In the genomic region with DNA sequence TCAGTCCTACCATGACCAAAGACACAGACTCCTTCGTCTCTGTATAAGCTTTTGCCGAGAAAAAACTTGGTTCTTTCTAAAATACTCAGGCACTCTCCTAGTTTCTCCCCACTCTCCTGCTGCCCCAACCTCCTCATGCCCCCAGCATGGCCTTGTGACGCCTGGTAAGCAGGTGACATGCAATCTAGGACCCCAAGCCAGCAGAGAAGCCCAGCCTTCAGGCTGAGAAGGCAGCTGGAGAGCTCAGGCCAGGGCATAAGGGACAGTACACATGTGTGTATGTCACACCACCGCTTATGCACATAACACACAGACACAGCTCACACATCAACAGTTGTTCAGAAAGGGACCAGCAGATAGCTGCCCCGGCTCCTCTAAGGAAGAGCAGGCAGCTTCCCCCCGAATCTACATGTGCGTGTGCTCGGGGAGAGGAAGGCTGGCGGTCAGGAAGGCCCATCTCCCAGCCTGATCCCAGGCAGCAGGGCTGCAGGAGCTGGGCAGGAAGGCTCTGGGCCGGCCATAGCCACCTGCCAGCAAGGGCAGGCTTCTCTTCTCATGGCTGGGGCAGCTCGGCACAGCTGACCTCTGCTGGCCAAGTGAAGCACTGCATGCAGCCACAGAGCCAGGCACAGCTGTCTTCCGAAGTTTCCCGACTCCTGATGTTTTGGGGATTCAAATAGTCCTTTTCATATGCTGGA, we compare ENCODE assay signal across 8 cellular contexts. TPM values are rescaled to one million over a fixed set of nuclear protein-coding genes. Genes with fewer than 3 reads are reported as not detected.
DNase-seq lines count a peak whose midpoint lies in the region; ATAC-seq and TF ChIP-seq lines count a peak whose summit lies in the region.

No MANE protein-coding gene starts in this region.

- intact Hi-C loops in CD4-positive, alpha-beta memory T cell (cut with micrococcal nuclease) = loop anchor here (1.0 to 2.0 kb wide), 2 partner anchors 74 to 217 kb away; a partner anchor contains a TSS
- intact Hi-C loops in right cardiac atrium (cut with DNase I) = loop anchor here in 2 of 4 donors (10.0 kb wide), 2 partner anchors 320 to 350 kb away; no protein-coding TSS in a partner anchor
- intact Hi-C loops in sigmoid colon (cut with DNase I) = loop anchor here (1.0 to 5.0 kb wide), 2 partner anchors 73 to 324 kb away; a partner anchor contains a TSS

- 58% methylated on average over 13 of the region's 13 CpGs for whole genome bisulfite sequencing in right cardiac atrium
- 59 to 69% methylated on average over 13 of the region's 13 CpGs for WGBS in sigmoid colon, 2 donors

- no peaks in the 10 kb centered on the region for H3K9me3 ChIP-seq in CD4-positive, alpha-beta memory T cell (ENCODE audit: control insufficient read depth in 1 of 2, low read length in 2 of 2)
- H3K9me3 ChIP-seq in MG63 = no peaks in the 10 kb centered on the region
- no peaks in the 10 kb centered on the region for H3K9me3 ChIP-seq in right cardiac atrium (ENCODE audit: control insufficient read depth, low read length)
- H3K9me3 ChIP-seq in sigmoid colon = no peaks in the 10 kb centered on the region

- peaks cover 10% of the 10 kb centered on the region for H3K4me1 ChIP-seq in CD4-positive, alpha-beta memory T cell (ENCODE audit: insufficient read depth, low read length)
- H3K4me1 ChIP-seq in right cardiac atrium (ENCODE audit: control insufficient read depth, insufficient read depth, low read length) = no peaks in the 10 kb centered on the region
- H3K4me1 ChIP-seq in sigmoid colon = no peaks in the 10 kb centered on the region

- TF ChIP-seq POLR2A in sigmoid colon (IDR thresholded peaks at IDR 0.05) = no peak

- peaks cover 41 to 59% of the 10 kb centered on the region in 2 donors for H3K36me3 Mint-ChIP-seq in CD4-positive, alpha-beta memory T cell

- peak; percentile 50 to 67 (median 58) for DNase-seq in CD4-positive, alpha-beta memory T cell
- DNase-seq in MG63 (peak; percentile 52), T-helper 22 cell (ENCODE audit: low read depth) (peak; percentile 24), right cardiac atrium (peak; percentile 69 to 89 (median 87)), sigmoid colon (peak; percentile 79)

- no peak overlapping the region for H3K27ac ChIP-seq in CD4-positive, alpha-beta memory T cell (ENCODE audit: low read depth, low read length)
- H3K27ac ChIP-seq in angular gyrus (ENCODE audit: low read depth, low read length) (peak overlapping the region; percentile 66), right cardiac atrium (ENCODE audit: low read length) (peak overlapping the region; percentile 25), sigmoid colon (peak overlapping the region in 1 of 4 donors; percentile 35)

- H3K4me1 Mint-ChIP-seq in CD4-positive, alpha-beta memory T cell = peaks cover 1 to 11% (median 7%) of the 10 kb centered on the region in 4 donors

- peaks cover 44% of the 10 kb centered on the region for H3K36me3 ChIP-seq in CD4-positive, alpha-beta memory T cell (ENCODE audit: insufficient read depth, low read length)
- peaks cover 62% of the 10 kb centered on the region for H3K36me3 ChIP-seq in MG63
- peaks cover 27 to 65% (median 43%) of the 10 kb centered on the region in 4 donors for H3K36me3 ChIP-seq in sigmoid colon

- TF ChIP-seq EP300 in sigmoid colon (IDR thresholded peaks at IDR 0.05) = no peak

- H3K4me3 Mint-ChIP-seq in CD4-positive, alpha-beta memory T cell = peak overlapping the region in 1 of 8 donors; percentile 11

- no peaks in the 10 kb centered on the region for H3K9me3 Mint-ChIP-seq in CD4-positive, alpha-beta memory T cell

- H3K4me3 ChIP-seq in CD4-positive, alpha-beta memory T cell (ENCODE audit: low read length in 2 of 2) = no peak overlapping the region
- H3K4me3 ChIP-seq in MG63 (no peak overlapping the region), right cardiac atrium (ENCODE audit: low read length) (no peak overlapping the region), sigmoid colon (no peak overlapping the region)

- TF ChIP-seq CTCF in sigmoid colon (IDR thresholded peaks at IDR 0.05) = peak; percentile 72 to 97 (median 94)

- H3K27me3 ChIP-seq in CD4-positive, alpha-beta memory T cell (ENCODE audit: insufficient read depth, low read length) = no peaks in the 10 kb centered on the region
- H3K27me3 ChIP-seq in MG63 (no peaks in the 10 kb centered on the region), right cardiac atrium (ENCODE audit: control insufficient read depth, insufficient read depth) (no peaks in the 10 kb centered on the region), sigmoid colon (no peaks in the 10 kb centered on the region)

- H3K27me3 Mint-ChIP-seq in CD4-positive, alpha-beta memory T cell = no peaks in the 10 kb centered on the region

- CTCF ChIA-PET in CD4-positive, alpha-beta memory T cell (lab: Charles Lee; ENCODE audit: partially characterized antibody) = interaction anchor here (0.6 to 5.1 kb wide), 50 partner anchors 9 to 572 kb away, joined by 3 to 36 read pairs (median 4); a partner anchor contains a TSS

- POLR2A ChIA-PET in CD4-positive, alpha-beta memory T cell (lab: Charles Lee; ENCODE audit: partially characterized antibody) = interaction anchor here (0.8 to 4.2 kb wide), 7 partner anchors 9 to 320 kb away, joined by 3 to 24 read pairs (median 5); a partner anchor contains a TSS

- ATAC-seq in GM19452 (IDR thresholded peaks at IDR 0.05; ENCODE audit: unreplicated experiment) (peak; percentile 73), right cardiac atrium (peak; percentile 80 to 83), GM21737 (IDR thresholded peaks at IDR 0.05; ENCODE audit: unreplicated experiment) (no peak)

- H3K27ac Mint-ChIP-seq in CD4-positive, alpha-beta memory T cell = peak overlapping the region in 6 of 7 donors; percentile 50 to 87 (median 72)

RNA-seq across cellular contexts. Expression of a gene that starts 8.5 kb away (rescaled TPM):
- 100 to 1,000 TPM; 109 to 114 TPM for total RNA-seq in CD4-positive, alpha-beta memory T cell
- 10 to 100 TPM; 48.9 to 50.5 TPM for polyA plus RNA-seq in CD4-positive, alpha-beta memory T cell
- total RNA-seq in MG63 (2014; rRNA removed; shearing (Covaris generic); ENCODE audit: low replicate concordance) = 92.8 and 155 TPM in 2 replicates
- total RNA-seq in right cardiac atrium (10 to 100 TPM; 23.4 to 35.5 (median 28.2) TPM), sigmoid colon (10 to 100 TPM; 27.8 to 56.1 (median 44.2) TPM)
- polyA plus RNA-seq in right cardiac atrium (24.1 TPM), sigmoid colon (10 to 100 TPM; 14.6 to 60.5 (median 19.2) TPM)

RNA-seq across cellular contexts. Expression of a gene that starts 16.8 kb away (rescaled TPM):
- total RNA-seq in CD4-positive, alpha-beta memory T cell = 100 to 1,000 TPM; 108 to 110 TPM
- 10 to 100 TPM; 65.4 to 68.1 TPM for polyA plus RNA-seq in CD4-positive, alpha-beta memory T cell
- total RNA-seq in MG63 (2014; rRNA removed; shearing (Covaris generic); ENCODE audit: low replicate concordance) = 113 and 152 TPM in 2 replicates
- total RNA-seq in right cardiac atrium (10 to 100 TPM; 63.2 to 75.2 (median 66.6) TPM), sigmoid colon (100 to 1,000 TPM; 114 to 209 (median 154) TPM)
- polyA plus RNA-seq in right cardiac atrium (63.9 TPM), sigmoid colon (10 to 100 TPM; 18.6 to 49.8 (median 20.8) TPM)

RNA-seq across cellular contexts. Expression of a gene that starts 24.1 kb away (rescaled TPM):
- under 1 TPM; 0.19 to 0.23 TPM for total RNA-seq in CD4-positive, alpha-beta memory T cell
- not detected for polyA plus RNA-seq in CD4-positive, alpha-beta memory T cell
- total RNA-seq in MG63 (2014; rRNA removed; shearing (Covaris generic); ENCODE audit: low replicate concordance) = 0.07 TPM in 1 of 2 replicates, not detected in the other
- total RNA-seq in right cardiac atrium = under 1 TPM in 2 of 4 donors, not detected in 2; 0.06 to 0.08 TPM
- polyA plus RNA-seq in right cardiac atrium = 0.05 TPM
- under 1 TPM; 0.33 to 0.83 (median 0.45) TPM for total RNA-seq in sigmoid colon
- polyA plus RNA-seq in sigmoid colon = under 1 TPM in 1 of 3 donors, not detected in 2; 0.09 TPM

RNA-seq across cellular contexts. Expression of a gene that starts 41.2 kb away (rescaled TPM):
- 100 to 1,000 TPM; 116 to 126 TPM for total RNA-seq in CD4-positive, alpha-beta memory T cell
- polyA plus RNA-seq in CD4-positive, alpha-beta memory T cell = 10 to 100 TPM; 42.2 to 61.6 TPM
- total RNA-seq in MG63 (2014; rRNA removed; shearing (Covaris generic); ENCODE audit: low replicate concordance) = 31.6 and 54.0 TPM in 2 replicates
- total RNA-seq in right cardiac atrium = 100 to 1,000 TPM; 347 to 406 (median 380) TPM
- 168 TPM for polyA plus RNA-seq in right cardiac atrium
- 100 to 1,000 TPM in 2 of 4 donors, 10 to 100 TPM in 2; 65.5 to 102 (median 98.3) TPM for total RNA-seq in sigmoid colon
- polyA plus RNA-seq in sigmoid colon = 10 to 100 TPM; 39.0 to 74.4 (median 68.0) TPM

Comparison
In these comparisons a context has a peak if more than half of its experiments do, and no peak if none do; other contexts are left out.
1. DNase-seq: peak in every context shown above with its lines; median percentile 87 in right cardiac atrium; 79 in sigmoid colon; 58 in CD4-positive, alpha-beta memory T cell; 52 in MG63; 24 in T-helper 22 cell.